In the genomic region with DNA sequence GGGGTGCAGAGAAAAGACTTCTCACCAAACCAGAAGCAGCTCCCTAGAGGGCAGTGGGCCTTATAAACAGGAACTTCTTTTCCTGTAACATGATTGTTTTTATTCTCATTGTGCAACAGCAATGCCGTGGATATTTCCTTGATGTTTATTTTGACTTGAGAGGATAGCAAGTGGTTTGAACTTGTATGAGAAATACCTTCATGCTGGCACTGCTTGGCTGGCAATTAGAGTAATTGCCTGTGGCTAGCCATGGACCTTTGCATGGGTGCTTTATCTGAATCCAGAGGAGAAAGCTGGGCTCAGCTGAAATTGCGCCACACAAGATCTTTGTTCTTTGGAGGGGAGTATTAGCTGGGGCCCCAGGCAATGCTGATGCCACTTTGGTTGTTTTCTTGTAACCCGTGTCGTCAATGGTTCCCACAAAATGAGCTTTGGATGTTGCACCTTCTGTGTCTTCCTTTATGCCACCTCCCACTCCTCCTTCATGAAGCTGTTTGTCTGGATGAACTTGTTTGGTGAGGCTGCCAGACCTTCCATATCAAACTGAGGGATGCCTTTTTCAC, we compare ENCODE assay signal across 11 cellular contexts. TPM values are rescaled to one million over a fixed set of nuclear protein-coding genes. Genes with fewer than 3 reads are reported as not detected.
DNase-seq lines count a peak whose midpoint lies in the region; ATAC-seq and TF ChIP-seq lines count a peak whose summit lies in the region.
"Had no signal": no experiment of that assay in that cellular context is flagged by ENCODE, and none has a peak within 500 bp of the region (broad histone marks: within the 10 kb centered on the region; RNA-seq: fewer than 3 reads in every experiment).

No MANE protein-coding gene starts in this region.

- no peaks in the 10 kb centered on the region for H3K27me3 ChIP-seq in esophagus squamous epithelium

- H3K9me3 Mint-ChIP-seq in neural crest cell = no peaks in the 10 kb centered on the region

- H3K27ac ChIP-seq in esophagus squamous epithelium = peak overlapping the region in 1 of 4 donors; percentile 46

- peaks cover 3% of the 10 kb centered on the region for H3K4me1 Mint-ChIP-seq in neural crest cell

- H3K9me3 ChIP-seq in esophagus squamous epithelium = no peaks in the 10 kb centered on the region

- no peaks in the 10 kb centered on the region for H3K27me3 Mint-ChIP-seq in neural crest cell (ENCODE audit: low read depth)

- no peaks in the 10 kb centered on the region for H3K36me3 Mint-ChIP-seq in neural crest cell (ENCODE audit: low read depth)

- intact Hi-C loops in esophagus squamous epithelium (cut with DNase I) (no loop called here), Right ventricle myocardium superior (cut with DNase I) (no loop called here)

- 29 to 35% methylated on average over 4 of the region's 4 CpGs for WGBS in esophagus squamous epithelium, 2 donors

- H3K27ac Mint-ChIP-seq in neural crest cell (ENCODE audit: unreplicated experiment) = peak overlapping the region; percentile 24

- peak; percentile 11 for DNase-seq in EL
- peak; percentile 43 for DNase-seq in NCI-H226
- peak; percentile 62 for DNase-seq in dermis blood vessel endothelial cell
- DNase-seq in neural crest cell (ENCODE audit: low read depth, low spot score) = no peak
- DNase-seq in retina = no peak
- no peak for DNase-seq in esophagus squamous epithelium (lab: John Stamatoyannopoulos, UW)
- DNase-seq in NCI-H2196 treated with DMSO at 0.1 percent for 48 hours (lab: John Stamatoyannopoulos, UW; ENCODE audit: unreplicated experiment) = no peak
- no peak for DNase-seq in Right ventricle myocardium superior
- DNase-seq: activated CD4-positive, alpha-beta T cell treated with anti-CD3 and anti-CD28 coated beads, Interleukin-2, amount 50 U/mL, for 1 hour; NCI-H82 had no signal

- TF ChIP-seq CTCF in neural crest cell (conservative IDR thresholded peaks at IDR 0.05) (no peak), esophagus squamous epithelium (IDR thresholded peaks at IDR 0.05) (no peak)

- no peak overlapping the region for H3K4me3 ChIP-seq in esophagus squamous epithelium
- H3K4me3 ChIP-seq: K562 had no signal

- H3K36me3 ChIP-seq in esophagus squamous epithelium = no peaks in the 10 kb centered on the region

- H3K4me1 ChIP-seq in esophagus squamous epithelium = peaks cover 6 to 21% (median 9%) of the 10 kb centered on the region in 3 donors

- no peak overlapping the region for H3K4me3 Mint-ChIP-seq in neural crest cell

- no peak for ATAC-seq in Right ventricle myocardium superior (ENCODE audit: poor library complexity)
- ATAC-seq: K562 had no signal

- no peak for TF ChIP-seq POLR2A in esophagus squamous epithelium (IDR thresholded peaks at IDR 0.05)

RNA-seq across cellular contexts. Expression of a gene that starts 37.9 kb away (rescaled TPM):
- 4.3 and 5.0 TPM in 2 replicates for total RNA-seq in dermis blood vessel endothelial cell
- total RNA-seq in neural crest cell = 4.4 TPM in 2 replicates
- total RNA-seq in esophagus squamous epithelium = 1 to 10 TPM; 3.8 to 7.4 (median 4.3) TPM
- total RNA-seq in Right ventricle myocardium superior = 4.4 TPM
- total RNA-seq: K562 had no signal

Comparison
In these comparisons a context has a peak if more than half of its experiments do, and no peak if none do; other contexts are left out.
1. DNase-seq: peak in EL (single experiment), NCI-H226 (single experiment) and dermis blood vessel endothelial cell (single experiment); none in neural crest cell (single experiment), retina (single experiment), esophagus squamous epithelium (single experiment), NCI-H2196 treated with DMSO at 0.1 percent for 48 hours (single experiment) and Right ventricle myocardium superior (single experiment).